In the genomic region with DNA sequence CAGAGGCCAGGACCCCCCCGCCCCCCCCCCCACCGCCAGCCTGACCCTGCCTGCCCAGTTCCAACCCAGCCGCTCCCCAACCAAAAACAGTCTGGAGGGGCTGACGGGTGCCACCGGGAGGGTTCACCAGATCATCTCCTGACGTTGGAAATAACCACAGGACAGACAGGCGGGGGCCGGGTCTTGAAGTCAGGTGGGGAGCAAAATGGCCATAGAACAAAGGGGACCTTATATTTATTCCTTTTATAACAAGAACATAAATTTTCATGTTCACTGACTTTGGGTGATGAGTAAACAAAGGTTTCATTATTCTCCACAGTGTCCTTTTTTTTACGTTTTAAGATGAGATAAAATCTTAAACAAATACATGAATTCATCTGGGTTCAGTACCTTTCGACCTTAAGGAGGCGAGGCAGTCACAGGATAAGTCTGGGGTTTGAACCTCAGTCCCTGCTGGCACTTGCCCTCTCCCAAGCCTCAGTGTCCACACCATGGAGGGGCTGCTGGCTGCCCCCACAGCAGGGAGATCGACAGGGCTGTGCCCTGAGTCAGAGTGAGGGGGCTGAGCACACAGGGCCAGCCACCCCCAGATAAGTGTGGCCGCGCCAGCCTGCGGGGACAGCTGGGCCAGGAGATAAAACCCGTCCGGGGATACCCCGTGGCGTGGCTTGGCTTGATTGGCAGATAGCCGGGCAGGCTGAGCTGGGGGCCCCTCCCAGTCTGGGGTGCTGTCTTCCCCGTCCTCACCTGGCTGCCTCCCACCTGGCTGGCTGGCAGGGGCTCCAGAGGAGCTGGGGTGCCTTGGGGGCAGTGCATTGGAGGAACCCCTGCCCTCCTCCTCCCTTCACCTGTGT, we compare ENCODE assay signal across 8 cellular contexts. TPM values are rescaled to one million over a fixed set of nuclear protein-coding genes. Genes with fewer than 3 reads are reported as not detected.
DNase-seq lines count a peak whose midpoint lies in the region; ATAC-seq and TF ChIP-seq lines count a peak whose summit lies in the region.

No MANE protein-coding gene starts in this region.

- no peaks in the 10 kb centered on the region for H3K27me3 Mint-ChIP-seq in chondrocyte (ENCODE audit: low read depth)
- H3K27me3 Mint-ChIP-seq in progenitor cell of endocrine pancreas: peaks cover 7% of the 10 kb centered on the region

- peaks cover 92% of the 10 kb centered on the region for H3K79me2 ChIP-seq in OCI-LY7 (ENCODE audit: insufficient read depth, low read depth, low read length)

- ATAC-seq in GM19324 (IDR thresholded peaks at IDR 0.05; ENCODE audit: low FRiP score, unreplicated experiment): no peak
- ATAC-seq in GM19035 (IDR thresholded peaks at IDR 0.05; ENCODE audit: unreplicated experiment): no peak
- no peak for ATAC-seq in GM18867 (IDR thresholded peaks at IDR 0.05; ENCODE audit: unreplicated experiment)

- H3K9me3 ChIP-seq in OCI-LY7 (ENCODE audit: low read length): no peaks in the 10 kb centered on the region

- no peaks in the 10 kb centered on the region for H3K9me2 ChIP-seq in OCI-LY7 (ENCODE audit: insufficient read depth, low read length)

- peaks cover 92% of the 10 kb centered on the region for H3K36me3 ChIP-seq in OCI-LY7 (ENCODE audit: insufficient read depth, low read length)

- H3K4me3 ChIP-seq in OCI-LY7 (ENCODE audit: low read depth, low read length, poor library complexity, severe bottlenecking): peak overlapping the region; percentile 58

- POLR2A ChIA-PET in OCI-LY7 (lab: Charles Lee): interaction anchor here (0.7 to 4.0 kb wide), 4 partner anchors 11 to 74 kb away, joined by 3 to 34 read pairs (median 4); no protein-coding TSS in a partner anchor

- no peak overlapping the region for H2AFZ ChIP-seq in OCI-LY7 (ENCODE audit: low read length)

- TSS peak; percentile 99 for BruUV-seq in OCI-LY7 (replicated peaks; lab: Mats Ljungman, UMichigan)

- intact Hi-C loops in OCI-LY7 (cut with micrococcal nuclease; ENCODE audit: unreplicated experiment): no loop called here

- no peak for TF ChIP-seq CTCF in OCI-LY7 (conservative IDR thresholded peaks at IDR 0.05; ENCODE audit: low read length)
- TF ChIP-seq CTCF in chondrocyte (IDR thresholded peaks at IDR 0.05): no peak
- no peak for TF ChIP-seq CTCF in progenitor cell of endocrine pancreas (IDR thresholded peaks at IDR 0.05; ENCODE audit: unreplicated experiment)

- H3K4me1 Mint-ChIP-seq in chondrocyte (ENCODE audit: low read depth) (peaks cover 86% of the 10 kb centered on the region), progenitor cell of endocrine pancreas (ENCODE audit: low read depth) (peaks cover 30% of the 10 kb centered on the region)

- H3K36me3 Mint-ChIP-seq in chondrocyte (ENCODE audit: low read depth): peaks cover 15% of the 10 kb centered on the region
- no peaks in the 10 kb centered on the region for H3K36me3 Mint-ChIP-seq in progenitor cell of endocrine pancreas (ENCODE audit: insufficient read depth)

- CTCF ChIA-PET in OCI-LY7 (lab: Charles Lee; ENCODE audit: unreplicated experiment): no interaction called here

- peak overlapping the region; percentile 85 for H3K27ac ChIP-seq in OCI-LY7 (ENCODE audit: low read depth, low read length, poor library complexity, severe bottlenecking)

- peak overlapping the region; percentile 72 for H3K4me2 ChIP-seq in OCI-LY7 (ENCODE audit: low read length)

- peaks cover 14% of the 10 kb centered on the region; the same call in 1 of the 2 replicates for H4K20me1 ChIP-seq in OCI-LY7 (ENCODE audit: insufficient read depth, low read length)

- H3K27ac Mint-ChIP-seq in chondrocyte (ENCODE audit: unreplicated experiment) (peak overlapping the region; percentile 99), progenitor cell of endocrine pancreas (peak overlapping the region; percentile 86)

- DNase-seq in D341Med (ENCODE audit: low spot score) (peak; percentile 66), OCI-LY7 (ENCODE audit: low spot score) (no peak), chondrocyte (ENCODE audit: low spot score) (no peak), progenitor cell of endocrine pancreas (ENCODE audit: low spot score, unreplicated experiment) (no peak), GOT3 (lab: John Stamatoyannopoulos, UW) (no peak)

- H3K4me1 ChIP-seq in OCI-LY7 (ENCODE audit: insufficient read depth, low read length, poor library complexity, severe bottlenecking): peaks cover 99% of the 10 kb centered on the region

- H3K9me3 Mint-ChIP-seq in chondrocyte (ENCODE audit: low read depth) (no peaks in the 10 kb centered on the region), progenitor cell of endocrine pancreas (ENCODE audit: low read depth) (no peaks in the 10 kb centered on the region)

- H3K4me3 Mint-ChIP-seq in chondrocyte (ENCODE audit: unreplicated experiment) (no peak overlapping the region), progenitor cell of endocrine pancreas (ENCODE audit: low read depth) (no peak overlapping the region)

RNA-seq across cellular contexts. Expression of gene SLC7A5, which starts 15.0 kb away (rescaled TPM):
- total RNA-seq in OCI-LY7 (2014; rRNA removed; shearing (Covaris generic)): 99.3 and 140 TPM in 2 replicates
- total RNA-seq in OCI-LY7 (2022): 258 and 283 TPM in 2 replicates
- total RNA-seq in chondrocyte: 53.6 to 249 TPM (median 248 TPM) in 3 replicates
- total RNA-seq in progenitor cell of endocrine pancreas: 42.2 and 51.5 TPM in 2 replicates
